Comparison of ENCODE assay signal across 1 cellular context in the genomic region with DNA sequence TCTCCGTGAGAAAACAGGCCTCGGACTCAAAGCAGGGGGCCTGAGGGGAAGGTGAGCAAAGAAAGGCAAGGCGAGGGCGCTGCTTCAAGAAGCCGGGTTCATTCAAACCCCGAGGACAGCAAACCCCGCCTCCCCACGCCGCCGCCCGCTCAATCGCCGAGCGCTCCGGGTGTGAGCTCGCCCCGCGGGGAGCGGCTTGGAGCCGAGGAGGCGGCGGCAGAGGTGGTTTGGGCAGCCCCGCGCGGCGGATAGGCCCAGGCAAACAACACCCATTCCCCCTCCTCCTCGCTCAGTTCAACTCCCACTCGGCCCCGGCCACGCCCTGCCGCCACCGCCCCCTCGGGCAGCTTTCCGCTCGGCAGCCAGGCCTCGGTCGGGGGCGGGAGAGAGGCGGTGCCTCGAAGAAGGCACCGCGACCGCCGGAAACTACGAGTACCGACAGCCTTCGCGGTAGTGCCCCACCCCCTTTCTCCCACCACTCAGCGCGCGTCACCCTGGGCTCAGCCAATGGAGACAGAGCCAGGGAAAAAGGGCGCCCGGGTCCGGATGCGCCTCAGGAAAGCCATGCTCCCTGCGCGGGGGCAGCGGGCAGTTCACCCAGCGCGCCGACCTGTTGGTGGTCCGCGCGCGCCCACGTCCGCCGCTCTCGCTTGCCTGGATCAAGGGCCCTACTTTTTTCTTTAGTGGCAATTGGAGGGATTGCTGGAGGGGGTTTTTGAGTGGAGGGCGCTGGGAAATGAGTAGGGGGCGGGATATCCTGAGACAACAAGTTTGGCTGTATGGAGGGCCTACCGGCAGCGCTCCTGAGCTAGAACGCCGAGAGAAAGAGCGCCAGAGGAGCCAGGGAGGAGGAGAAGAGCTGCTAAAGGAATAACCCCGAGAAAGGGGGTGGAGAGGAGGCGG.
TF ChIP-seq lines count a peak whose summit lies in the region.

No MANE protein-coding gene starts in this region.

TF ChIP-seq in A549, 52 proteins besides CTCF, POLR2A, EP300 and RAD21 (continued from another document):
- no peak for TF ChIP-seq CBX2 (IDR thresholded peaks at IDR 0.05; ENCODE audit: borderline replicate concordance, low read depth)
- TF ChIP-seq ZSCAN20 (CRISPR knock-in tag; IDR thresholded peaks at IDR 0.05): no peak
- no peak for TF ChIP-seq EHMT2 (IDR thresholded peaks at IDR 0.05; ENCODE audit: low read depth)
- TF ChIP-seq, protein P1, sequence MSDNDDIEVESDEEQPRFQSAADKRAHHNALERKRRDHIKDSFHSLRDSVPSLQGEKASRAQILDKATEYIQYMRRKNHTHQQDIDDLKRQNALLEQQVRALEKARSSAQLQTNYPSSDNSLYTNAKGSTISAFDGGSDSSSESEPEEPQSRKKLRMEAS (IDR thresholded peaks at IDR 0.05): peak; percentile 90
- no peak for TF ChIP-seq HOXB5 (CRISPR knock-in tag; IDR thresholded peaks at IDR 0.05)
- TF ChIP-seq JUN (IDR thresholded peaks at IDR 0.05): peak in 1 of 2 experiments; percentile 63; a peak in 2 of 5 replicates
- TF ChIP-seq ZFP36 (IDR thresholded peaks at IDR 0.05; ENCODE audit: borderline replicate concordance, partially characterized antibody): no peak
- TF ChIP-seq ZNF302 (CRISPR knock-in tag; IDR thresholded peaks at IDR 0.05): no peak
- TF ChIP-seq, protein P2, sequence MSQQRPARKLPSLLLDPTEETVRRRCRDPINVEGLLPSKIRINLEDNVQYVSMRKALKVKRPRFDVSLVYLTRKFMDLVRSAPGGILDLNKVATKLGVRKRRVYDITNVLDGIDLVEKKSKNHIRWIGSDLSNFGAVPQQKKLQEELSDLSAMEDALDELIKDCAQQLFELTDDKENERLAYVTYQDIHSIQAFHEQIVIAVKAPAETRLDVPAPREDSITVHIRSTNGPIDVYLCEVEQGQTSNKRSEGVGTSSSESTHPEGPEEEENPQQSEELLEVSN (IDR thresholded peaks at IDR 0.05; ENCODE audit: borderline replicate concordance, low read depth): peak; percentile 90
- TF ChIP-seq RFX5 (IDR thresholded peaks at IDR 0.05): peak; percentile 44; the same call in 1 of the 2 replicates
- 0 out of 2 replicates have a peak, but pooled peaks have one; percentile 79 for TF ChIP-seq TP53 (CRISPR knock-in tag; IDR thresholded peaks at IDR 0.05)
- no peak for TF ChIP-seq FOSB (CRISPR knock-in tag; IDR thresholded peaks at IDR 0.05)
- TF ChIP-seq, protein P3, sequence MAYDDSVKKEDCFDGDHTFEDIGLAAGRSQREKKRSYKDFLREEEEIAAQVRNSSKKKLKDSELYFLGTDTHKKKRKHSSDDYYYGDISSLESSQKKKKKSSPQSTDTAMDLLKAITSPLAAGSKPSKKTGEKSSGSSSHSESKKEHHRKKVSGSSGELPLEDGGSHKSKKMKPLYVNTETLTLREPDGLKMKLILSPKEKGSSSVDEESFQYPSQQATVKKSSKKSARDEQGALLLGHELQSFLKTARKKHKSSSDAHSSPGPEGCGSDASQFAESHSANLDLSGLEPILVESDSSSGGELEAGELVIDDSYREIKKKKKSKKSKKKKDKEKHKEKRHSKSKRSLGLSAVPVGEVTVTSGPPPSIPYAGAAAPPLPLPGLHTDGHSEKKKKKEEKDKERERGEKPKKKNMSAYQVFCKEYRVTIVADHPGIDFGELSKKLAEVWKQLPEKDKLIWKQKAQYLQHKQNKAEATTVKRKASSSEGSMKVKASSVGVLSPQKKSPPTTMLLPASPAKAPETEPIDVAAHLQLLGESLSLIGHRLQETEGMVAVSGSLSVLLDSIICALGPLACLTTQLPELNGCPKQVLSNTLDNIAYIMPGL (CRISPR knock-in tag; IDR thresholded peaks at IDR 0.05; ENCODE audit: borderline replicate concordance): no peak
- TF ChIP-seq KDM1A (IDR thresholded peaks at IDR 0.05; ENCODE audit: low read depth): no peak
- TF ChIP-seq, protein P4, sequence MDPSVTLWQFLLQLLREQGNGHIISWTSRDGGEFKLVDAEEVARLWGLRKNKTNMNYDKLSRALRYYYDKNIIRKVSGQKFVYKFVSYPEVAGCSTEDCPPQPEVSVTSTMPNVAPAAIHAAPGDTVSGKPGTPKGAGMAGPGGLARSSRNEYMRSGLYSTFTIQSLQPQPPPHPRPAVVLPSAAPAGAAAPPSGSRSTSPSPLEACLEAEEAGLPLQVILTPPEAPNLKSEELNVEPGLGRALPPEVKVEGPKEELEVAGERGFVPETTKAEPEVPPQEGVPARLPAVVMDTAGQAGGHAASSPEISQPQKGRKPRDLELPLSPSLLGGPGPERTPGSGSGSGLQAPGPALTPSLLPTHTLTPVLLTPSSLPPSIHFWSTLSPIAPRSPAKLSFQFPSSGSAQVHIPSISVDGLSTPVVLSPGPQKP (IDR thresholded peaks at IDR 0.05; ENCODE audit: low read depth, low read length): no peak
- TF ChIP-seq CEBPB (IDR thresholded peaks at IDR 0.05): no peak
- no peak for TF ChIP-seq HOXA7 (CRISPR knock-in tag; IDR thresholded peaks at IDR 0.05)
- TF ChIP-seq TFCP2L1 (CRISPR knock-in tag; IDR thresholded peaks at IDR 0.05): no peak
- TF ChIP-seq MAFK (IDR thresholded peaks at IDR 0.05; ENCODE audit: partially characterized antibody): no peak
- no peak for TF ChIP-seq JUNB (IDR thresholded peaks at IDR 0.05)
- TF ChIP-seq PHF8 (IDR thresholded peaks at IDR 0.05; ENCODE audit: borderline replicate concordance, low read depth): peak; percentile 96
- no peak for TF ChIP-seq NPAS2 (CRISPR knock-in tag; IDR thresholded peaks at IDR 0.05; ENCODE audit: borderline replicate concordance)
